Comparison of ENCODE assay signal across 1 cellular context in the genomic region with DNA sequence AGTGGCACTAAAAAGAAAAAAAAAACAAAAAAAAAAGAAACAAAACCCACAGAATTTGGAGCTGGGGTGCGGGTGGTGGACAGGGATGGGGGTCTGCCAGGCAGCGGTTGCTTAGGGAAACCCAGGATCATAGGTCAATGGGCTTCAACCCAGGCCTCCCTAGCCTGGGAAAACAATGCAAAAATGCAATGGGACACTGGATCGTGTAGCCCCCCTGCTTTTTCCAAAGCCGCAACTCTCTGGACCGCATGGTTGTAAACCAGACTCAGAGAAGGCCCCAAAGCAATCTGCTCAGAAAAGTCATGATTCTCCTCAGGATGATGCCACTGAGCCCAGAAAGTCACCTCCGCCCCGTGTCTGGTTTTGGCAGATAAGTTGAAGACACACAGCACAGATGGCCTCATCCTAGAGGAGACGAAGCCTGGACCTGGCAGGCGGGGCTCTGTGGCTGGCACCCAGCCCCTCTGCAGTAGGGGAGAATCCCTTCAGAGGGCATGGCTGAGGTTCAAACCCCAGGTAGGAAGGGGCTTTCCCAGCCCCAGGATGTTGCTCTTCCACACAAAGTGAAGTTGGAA.
TF ChIP-seq lines count a peak whose summit lies in the region.

No MANE protein-coding gene starts in this region.

TF ChIP-seq in H1, 55 proteins besides CTCF, POLR2A, EP300 and RAD21:
- TF ChIP-seq KDM1A (IDR thresholded peaks at IDR 0.05; ENCODE audit: borderline replicate concordance, low read length) (no peak), RNF2 (IDR thresholded peaks at IDR 0.05; ENCODE audit: borderline replicate concordance, low read depth, low read length, missing control alignments, poor library complexity, severe bottlenecking) (peak; percentile 91)
